Comparison of ENCODE assay signal across 26 cellular contexts in genomic region chr11:43837879-43838278, GRCh38. TPM values are rescaled to one million over a fixed set of nuclear protein-coding genes. Genes with fewer than 3 reads are reported as not detected.
DNase-seq lines count a peak whose midpoint lies in the region; ATAC-seq and TF ChIP-seq lines count a peak whose summit lies in the region.
"Had no signal": no experiment of that assay in that cellular context is flagged by ENCODE, and none has a peak within 500 bp of the region (broad histone marks: within the 10 kb centered on the region; RNA-seq: fewer than 3 reads in every experiment).

No MANE protein-coding gene starts in this region.

- H3K4me1 ChIP-seq in heart right ventricle: peaks cover 0 to 30% (median 8%) of the 10 kb centered on the region in 9 donors
- H3K4me1 ChIP-seq in left ventricle myocardium inferior: peaks cover 23% of the 10 kb centered on the region
- peaks cover 5 to 20% (median 18%) of the 10 kb centered on the region in 3 donors for H3K4me1 ChIP-seq in skeletal muscle tissue (ENCODE audit: control insufficient read depth in 3 of 3, insufficient read depth in 3 of 3, low read length in 3 of 3)
- no peaks in the 10 kb centered on the region for H3K4me1 ChIP-seq in suprapubic skin
- H3K4me1 ChIP-seq: upper lobe of right lung had no signal

- no peak for TF ChIP-seq POLR2A in suprapubic skin (IDR thresholded peaks at IDR 0.05)

- ATAC-seq in heart right ventricle (peak in 5 of 8 donors; percentile 70 to 90 (median 79)), HG03565 (IDR thresholded peaks at IDR 0.05; ENCODE audit: unreplicated experiment) (peak; percentile 68), GM19395 (IDR thresholded peaks at IDR 0.05; ENCODE audit: unreplicated experiment) (no peak)
- ATAC-seq: gastroesophageal sphincter, natural killer cell, T-helper 17 cell, upper lobe of right lung had no signal

- no peak for TF ChIP-seq CTCF in heart right ventricle (IDR thresholded peaks at IDR 0.05)
- no peak for TF ChIP-seq CTCF in left ventricle myocardium inferior (IDR thresholded peaks at IDR 0.05; ENCODE audit: borderline replicate concordance)
- TF ChIP-seq CTCF in suprapubic skin (IDR thresholded peaks at IDR 0.05): no peak

- TF ChIP-seq EP300 in suprapubic skin (IDR thresholded peaks at IDR 0.05): no peak

- no peaks in the 10 kb centered on the region for H3K9me3 ChIP-seq in heart right ventricle
- no peaks in the 10 kb centered on the region for H3K9me3 ChIP-seq in left ventricle myocardium inferior (replicated peaks)
- H3K9me3 ChIP-seq in skeletal muscle tissue (ENCODE audit: control insufficient read depth in 3 of 3, low read length in 3 of 3): no peaks in the 10 kb centered on the region
- H3K9me3 ChIP-seq in suprapubic skin: no peaks in the 10 kb centered on the region
- H3K9me3 ChIP-seq: esophagus muscularis mucosa, gastroesophageal sphincter, upper lobe of right lung had no signal

- WGBS in heart right ventricle, 2 donors: 39 to 46% methylated on average over 4 of the region's 4 CpGs
- WGBS in suprapubic skin: 70% methylated on average over 4 of the region's 4 CpGs

- peaks cover 0 to 49% (median 8%) of the 10 kb centered on the region in 9 donors for H3K36me3 ChIP-seq in heart right ventricle
- H3K36me3 ChIP-seq in left ventricle myocardium inferior: peaks cover 19% of the 10 kb centered on the region
- H3K36me3 ChIP-seq in skeletal muscle tissue (ENCODE audit: control insufficient read depth in 3 of 3, insufficient read depth in 3 of 3, low read length in 3 of 3): no peaks in the 10 kb centered on the region
- peaks cover 4% of the 10 kb centered on the region for H3K36me3 ChIP-seq in suprapubic skin
- H3K36me3 ChIP-seq: gastroesophageal sphincter had no signal

- intact Hi-C loops in heart right ventricle (cut with DNase I): loop anchor here in 1 of 10 donors (10.0 kb wide), 2 partner anchors 153 to 263 kb away; partner anchors contain the start of gene HSD17B12
- intact Hi-C loops in left ventricle myocardium inferior (cut with micrococcal nuclease): no loop called here

- no peak overlapping the region for H3K4me3 ChIP-seq in heart right ventricle
- no peak overlapping the region for H3K4me3 ChIP-seq in left ventricle myocardium inferior
- no peak overlapping the region for H3K4me3 ChIP-seq in skeletal muscle tissue (ENCODE audit: low read length in 3 of 3)
- H3K4me3 ChIP-seq in suprapubic skin: no peak overlapping the region
- H3K4me3 ChIP-seq: esophagus muscularis mucosa, gastroesophageal sphincter, upper lobe of right lung had no signal

- no peak overlapping the region for H3K9ac ChIP-seq in skeletal muscle tissue (ENCODE audit: low read depth in 1 of 3, low read length in 3 of 3)

- H3K27me3 ChIP-seq in heart right ventricle (no peaks in the 10 kb centered on the region), left ventricle myocardium inferior (ENCODE audit: low read depth) (no peaks in the 10 kb centered on the region), skeletal muscle tissue (ENCODE audit: control insufficient read depth in 3 of 3, insufficient read depth in 3 of 3, low read length in 3 of 3) (no peaks in the 10 kb centered on the region), suprapubic skin (no peaks in the 10 kb centered on the region)
- H3K27me3 ChIP-seq: esophagus muscularis mucosa, gastroesophageal sphincter, upper lobe of right lung had no signal

- H3K27ac ChIP-seq in heart right ventricle (peak overlapping the region in 2 of 10 donors; percentile 17 to 23), left ventricle myocardium inferior (replicated peaks) (no peak overlapping the region), skeletal muscle tissue (ENCODE audit: low read depth, low read length) (peak overlapping the region; percentile 75), suprapubic skin (no peak overlapping the region)
- H3K27ac ChIP-seq: esophagus muscularis mucosa, gastroesophageal sphincter, upper lobe of right lung had no signal

- DNase-seq in heart right ventricle (no peak), left ventricle myocardium inferior (no peak), dermis blood vessel endothelial cell (peak; percentile 2), NCI-H1048 (lab: John Stamatoyannopoulos, UW) (no peak), suprapubic skin (ENCODE audit: low spot score in 2 of 2) (no peak)
- DNase-seq: activated CD4-positive, alpha-beta T cell treated with anti-CD3 and anti-CD28 coated beads, Interleukin-2, amount 50 U/mL, for 1 hour; activated CD8-positive, alpha-beta memory T cell treated with anti-CD3 and anti-CD28 coated beads, Interleukin-2, amount 50 U/mL, for 4 hours; activated naive CD8-positive, alpha-beta T cell treated with anti-CD3 and anti-CD28 coated beads, Interleukin-2, amount 10 ng/mL, durations not matched to agents 7 days and 5 days; CD8-positive, alpha-beta memory T cell; DMS79; effector memory CD4-positive, alpha-beta T cell; H7; natural killer cell; NCI-H1105; NCI-H2029; NCI-H226; NCI-H774; retina; SIG-M5; T-helper 17 cell; upper lobe of right lung had no signal

RNA-seq across cellular contexts. Expression of gene ALKBH3, which starts 42.8 kb away (rescaled TPM):
- total RNA-seq in heart right ventricle (10 to 100 TPM in 9 of 10 donors, 1 to 10 TPM in 1; 9.2 to 20.5 (median 17.8) TPM), left ventricle myocardium inferior (18.1 TPM), dermis blood vessel endothelial cell (27.4 and 40.0 TPM in 2 replicates), skeletal muscle tissue (25.6 TPM), suprapubic skin (10 to 100 TPM; 24.1 to 47.2 (median 28.0) TPM)
- polyA plus RNA-seq in heart right ventricle: 10 to 100 TPM; 20.1 to 20.4 TPM
